ENCODE assay signal across 2 cellular contexts in genomic region chr1:193368302-193368701, GRCh38.
TF ChIP-seq lines count a peak whose summit lies in the region.

No MANE protein-coding gene starts in this region.

TF ChIP-seq in SK-N-SH, 30 proteins besides CTCF, POLR2A, EP300 and RAD21 (continued from another document):
- no peak for TF ChIP-seq RXRA (IDR thresholded peaks at IDR 0.05; ENCODE audit: borderline replicate concordance, low read depth)
- no peak for TF ChIP-seq TEAD4 (IDR thresholded peaks at IDR 0.05; ENCODE audit: borderline replicate concordance, insufficient read depth)
- TF ChIP-seq SMC3 (IDR thresholded peaks at IDR 0.05; ENCODE audit: low read depth, low read length) = no peak
- no peak for TF ChIP-seq GABPA (IDR thresholded peaks at IDR 0.05; ENCODE audit: low read depth)
- no peak for TF ChIP-seq USF2 (IDR thresholded peaks at IDR 0.05; ENCODE audit: borderline replicate concordance, low read depth, low read length)
- no peak for TF ChIP-seq RCOR1 (IDR thresholded peaks at IDR 0.05; ENCODE audit: low read length)
- no peak for TF ChIP-seq MEF2A (IDR thresholded peaks at IDR 0.05; ENCODE audit: borderline replicate concordance, low read depth)
TF ChIP-seq in SK-N-SH: peak in this region for 0.

TF ChIP-seq in SK-N-SH treated with all-trans-retinoic acid at 6 μM for 48 hours, 23 proteins besides CTCF, POLR2A, EP300 and RAD21 (continued from another document):
- no peak for TF ChIP-seq CSRNP3 (CRISPR knock-in tag; IDR thresholded peaks at IDR 0.05)
- TF ChIP-seq ZC3H10 (CRISPR knock-in tag; IDR thresholded peaks at IDR 0.05) = no peak
- TF ChIP-seq ZFP30 (CRISPR knock-in tag; IDR thresholded peaks at IDR 0.05) = no peak
- TF ChIP-seq ESRRG (CRISPR knock-in tag; IDR thresholded peaks at IDR 0.05) = no peak
